ENCODE assay signal across 18 cellular contexts in genomic region chr6:39841291-39841690, GRCh38. TPM values are rescaled to one million over a fixed set of nuclear protein-coding genes. Genes with fewer than 3 reads are reported as not detected.
DNase-seq lines count a peak whose midpoint lies in the region; ATAC-seq and TF ChIP-seq lines count a peak whose summit lies in the region.
"Had no signal": no experiment of that assay in that cellular context is flagged by ENCODE, and none has a peak within 500 bp of the region (broad histone marks: within the 10 kb centered on the region; RNA-seq: fewer than 3 reads in every experiment).

No MANE protein-coding gene starts in this region.

- POLR2A ChIA-PET in activated CD4-positive, alpha-beta memory T cell treated with anti-CD3 and anti-CD28 coated beads, Interleukin-2, amount 10 ng/mL, durations not matched to agents 7 days and 5 days (lab: Charles Lee), result no interaction called here

- H3K4me3 Mint-ChIP-seq in activated CD4-positive, alpha-beta memory T cell treated with anti-CD3 and anti-CD28 coated beads, Interleukin-2, amount 10 ng/mL, durations not matched to agents 7 days and 5 days, result no peak overlapping the region
- H3K4me3 Mint-ChIP-seq: activated CD8-positive, alpha-beta memory T cell treated with anti-CD3 and anti-CD28 coated beads, Interleukin-2, amount 10 ng/mL, durations not matched to agents 7 days and 5 days; activated T-helper 17 cell treated with anti-CD3 and anti-CD28 coated beads, Interleukin-2, amount 50 U/mL, for 72 hours had no signal

- no peak overlapping the region for H3K27ac Mint-ChIP-seq in activated CD4-positive, alpha-beta memory T cell treated with anti-CD3 and anti-CD28 coated beads, Interleukin-2, amount 10 ng/mL, durations not matched to agents 7 days and 5 days
- H3K27ac Mint-ChIP-seq: activated CD8-positive, alpha-beta memory T cell treated with anti-CD3 and anti-CD28 coated beads, Interleukin-2, amount 10 ng/mL, durations not matched to agents 7 days and 5 days; activated T-helper 17 cell treated with anti-CD3 and anti-CD28 coated beads, Interleukin-2, amount 50 U/mL, for 72 hours had no signal

- no peak for TF ChIP-seq EP300 in gastroesophageal sphincter (IDR thresholded peaks at IDR 0.05)

- H3K4me3 ChIP-seq in gastroesophageal sphincter (no peak overlapping the region), gastrocnemius medialis (no peak overlapping the region)
- H3K4me3 ChIP-seq: SJSA1 had no signal

- H3K4me1 ChIP-seq in gastroesophageal sphincter, result peaks cover 8 to 99% (median 56%) of the 10 kb centered on the region in 3 donors
- peaks cover 30 to 65% of the 10 kb centered on the region in 2 donors for H3K4me1 ChIP-seq in gastrocnemius medialis
- H3K4me1 ChIP-seq: BE2C, SJSA1 had no signal

- TF ChIP-seq POLR2A in gastroesophageal sphincter (IDR thresholded peaks at IDR 0.05) (no peak), gastrocnemius medialis (IDR thresholded peaks at IDR 0.05) (no peak)

- H3K36me3 ChIP-seq in gastroesophageal sphincter (peaks cover 0 to 6% of the 10 kb centered on the region in 2 donors), gastrocnemius medialis (no peaks in the 10 kb centered on the region)
- H3K36me3 ChIP-seq: BE2C, SJSA1 had no signal

- H3K9me3 ChIP-seq in gastroesophageal sphincter (no peaks in the 10 kb centered on the region), gastrocnemius medialis (no peaks in the 10 kb centered on the region)
- H3K9me3 ChIP-seq: BE2C, SJSA1 had no signal

- intact Hi-C loops in gastrocnemius medialis (cut with DNase I; ENCODE audit: low total_unique reads), result no loop called here

- ATAC-seq in gastroesophageal sphincter, result no peak
- ATAC-seq in gastrocnemius medialis, result no peak
- no peak for ATAC-seq in GM21723 (IDR thresholded peaks at IDR 0.05; ENCODE audit: unreplicated experiment)
- ATAC-seq in HG02870 (IDR thresholded peaks at IDR 0.05; ENCODE audit: unreplicated experiment), result no peak
- ATAC-seq: activated CD4-positive, CD25-positive, alpha-beta regulatory T cell treated with anti-CD3 and anti-CD28 coated beads, Interleukin-2, amount 50 U/mL, for 24 hours; activated CD8-positive, alpha-beta memory T cell treated with anti-CD3 and anti-CD28 coated beads, Interleukin-2, amount 10 ng/mL, durations not matched to agents 7 days and 5 days; activated T-helper 17 cell treated with anti-CD3 and anti-CD28 coated beads, Interleukin-2, amount 50 U/mL, for 72 hours had no signal

- H3K27me3 ChIP-seq in gastroesophageal sphincter (no peaks in the 10 kb centered on the region), gastrocnemius medialis (no peaks in the 10 kb centered on the region)
- H3K27me3 ChIP-seq: BE2C, SJSA1 had no signal

- no peaks in the 10 kb centered on the region for H3K36me3 Mint-ChIP-seq in activated CD4-positive, alpha-beta memory T cell treated with anti-CD3 and anti-CD28 coated beads, Interleukin-2, amount 10 ng/mL, durations not matched to agents 7 days and 5 days (ENCODE audit: low read depth)
- H3K36me3 Mint-ChIP-seq: activated CD8-positive, alpha-beta memory T cell treated with anti-CD3 and anti-CD28 coated beads, Interleukin-2, amount 10 ng/mL, durations not matched to agents 7 days and 5 days had no signal

- no peaks in the 10 kb centered on the region for H3K4me1 Mint-ChIP-seq in activated CD4-positive, alpha-beta memory T cell treated with anti-CD3 and anti-CD28 coated beads, Interleukin-2, amount 10 ng/mL, durations not matched to agents 7 days and 5 days
- H3K4me1 Mint-ChIP-seq: activated CD8-positive, alpha-beta memory T cell treated with anti-CD3 and anti-CD28 coated beads, Interleukin-2, amount 10 ng/mL, durations not matched to agents 7 days and 5 days; activated T-helper 17 cell treated with anti-CD3 and anti-CD28 coated beads, Interleukin-2, amount 50 U/mL, for 72 hours had no signal

- H3K9me3 Mint-ChIP-seq in activated CD4-positive, alpha-beta memory T cell treated with anti-CD3 and anti-CD28 coated beads, Interleukin-2, amount 10 ng/mL, durations not matched to agents 7 days and 5 days, result no peaks in the 10 kb centered on the region
- H3K9me3 Mint-ChIP-seq: activated T-helper 17 cell treated with anti-CD3 and anti-CD28 coated beads, Interleukin-2, amount 50 U/mL, for 72 hours had no signal

- H3K27ac ChIP-seq in gastroesophageal sphincter, result peak overlapping the region; percentile 29 to 99 (median 70)
- peak overlapping the region; percentile 8 to 88 (median 56) for H3K27ac ChIP-seq in gastrocnemius medialis
- H3K27ac ChIP-seq: 22Rv1, SJSA1 had no signal

- whole genome bisulfite sequencing in gastroesophageal sphincter (ENCODE audit: low coverage in 1 of 2), 2 donors, result 0 to 40% methylated on average over 2 of the region's 3 CpGs

- in situ Hi-C loops in gastrocnemius medialis (cut with MboI; ENCODE audit: low sequenced_read_pairs in 4 of 4), result no loop called here

- no peaks in the 10 kb centered on the region for H3K27me3 Mint-ChIP-seq in activated CD4-positive, alpha-beta memory T cell treated with anti-CD3 and anti-CD28 coated beads, Interleukin-2, amount 10 ng/mL, durations not matched to agents 7 days and 5 days
- H3K27me3 Mint-ChIP-seq: activated CD8-positive, alpha-beta memory T cell treated with anti-CD3 and anti-CD28 coated beads, Interleukin-2, amount 10 ng/mL, durations not matched to agents 7 days and 5 days had no signal

- DNase-seq in DMS153 (lab: John Stamatoyannopoulos, UW) (peak; percentile 46), DMS153 treated with DMSO at 0.1 percent for 48 hours (lab: John Stamatoyannopoulos, UW; ENCODE audit: unreplicated experiment) (no peak), NCI-H2029 (lab: John Stamatoyannopoulos, UW) (peak; percentile 59), gastrocnemius medialis (no peak)
- DNase-seq in activated CD4-positive, alpha-beta memory T cell treated with anti-CD3 and anti-CD28 coated beads, Interleukin-2, amount 10 ng/mL, durations not matched to agents 7 days and 5 days, result no peak
- DNase-seq: activated CD8-positive, alpha-beta memory T cell treated with anti-CD3 and anti-CD28 coated beads, Interleukin-2, amount 10 ng/mL, durations not matched to agents 7 days and 5 days; BE2C; Calu3; GF-D8; NCI-H82; stimulated activated CD4-positive, alpha-beta T cell treated with anti-CD3 and anti-CD28 coated beads, Interleukin-1b, Interleukin-23, amount 100 ng/mL, for 48 hours had no signal

- CTCF ChIA-PET in activated CD4-positive, alpha-beta memory T cell treated with anti-CD3 and anti-CD28 coated beads, Interleukin-2, amount 10 ng/mL, durations not matched to agents 7 days and 5 days (lab: Charles Lee), result no interaction called here

- TF ChIP-seq CTCF in gastroesophageal sphincter (IDR thresholded peaks at IDR 0.05) (no peak), gastrocnemius medialis (IDR thresholded peaks at IDR 0.05 in 4 of 5, conservative IDR thresholded peaks at IDR 0.05 in 1 of 5) (no peak)

RNA-seq across cellular contexts. Expression of gene DAAM2, which starts 49.1 kb away (rescaled TPM):
- total RNA-seq in gastroesophageal sphincter (100 to 1,000 TPM; 200 to 373 (median 270) TPM), gastrocnemius medialis (10 to 100 TPM; 25.9 to 84.0 (median 48.5) TPM)
- total RNA-seq in activated CD4-positive, alpha-beta memory T cell treated with anti-CD3 and anti-CD28 coated beads, Interleukin-2, amount 10 ng/mL, durations not matched to agents 7 days and 5 days, result not detected
- total RNA-seq: activated CD8-positive, alpha-beta memory T cell treated with anti-CD3 and anti-CD28 coated beads, Interleukin-2, amount 10 ng/mL, durations not matched to agents 7 days and 5 days; activated T-helper 17 cell treated with anti-CD3 and anti-CD28 coated beads, Interleukin-2, amount 50 U/mL, for 72 hours; Calu3 had no signal

Comparison
In these comparisons a context has a peak if more than half of its experiments do, and no peak if none do; other contexts are left out.
1. DNase-seq: peak in DMS153 (single experiment) and NCI-H2029 (single experiment); none in DMS153 treated with DMSO at 0.1 percent for 48 hours (single experiment), gastrocnemius medialis (0 of 2) and activated CD4-positive, alpha-beta memory T cell treated with anti-CD3 and anti-CD28 coated beads, Interleukin-2, amount 10 ng/mL, durations not matched to agents 7 days and 5 days (single experiment).
2. RNA of gene DAAM2, which starts 49.1 kb away (total RNA-seq): 200 to 373 TPM in gastroesophageal sphincter and 25.9 to 84.0 TPM in gastrocnemius medialis; not detected in activated CD4-positive, alpha-beta memory T cell treated with anti-CD3 and anti-CD28 coated beads, Interleukin-2, amount 10 ng/mL, durations not matched to agents 7 days and 5 days; every median in the first group is over 10 times any median in the second.